In genomic region chr17:59719526-59719925, GRCh38 we compare ENCODE assay signal across 20 cellular contexts.
"Had no signal": no experiment of that assay in that cellular context is flagged by ENCODE, and none has a peak within 500 bp of the region (broad histone marks: within the 10 kb centered on the region; RNA-seq: fewer than 3 reads in every experiment).

No MANE protein-coding gene starts in this region.

- FAIRE-seq: keratinocyte had no signal

- H3K27me3 Mint-ChIP-seq: activated CD4-positive, alpha-beta memory T cell treated with anti-CD3 and anti-CD28 coated beads, Interleukin-2, amount 10 ng/mL, durations not matched to agents 7 days and 5 days; naive thymus-derived CD4-positive, alpha-beta T cell; stimulated activated memory B cell treated with anti-CD40 and anti-IgM and Interleukin-4, amounts not matched to agents 10 μg/mL and 1 μg/mL and 100 μg/mL, for 72 hours; T-cell had no signal

- H3K4me3 Mint-ChIP-seq: activated CD4-positive, alpha-beta memory T cell treated with anti-CD3 and anti-CD28 coated beads, Interleukin-2, amount 10 ng/mL, durations not matched to agents 7 days and 5 days; activated T-cell treated with anti-CD3 and anti-CD28 coated beads, Interleukin-2, amount 50 U/mL, for 4 hours; naive thymus-derived CD4-positive, alpha-beta T cell; stimulated activated memory B cell treated with anti-CD40 and anti-IgM and Interleukin-4, amounts not matched to agents 10 μg/mL and 1 μg/mL and 100 μg/mL, for 72 hours; T-cell had no signal

- H3K27me3 ChIP-seq: cardiac muscle cell, gastroesophageal sphincter, left lung, tibial nerve had no signal

- H3K9me3 ChIP-seq: gastroesophageal sphincter, left lung, mucosa of descending colon, tibial nerve had no signal

- ATAC-seq: activated T-cell treated with anti-CD3 and anti-CD28 coated beads, Interleukin-2, amount 50 U/mL, for 4 hours; gastroesophageal sphincter; left lung; mucosa of descending colon; naive thymus-derived CD4-positive, alpha-beta T cell; stimulated activated memory B cell treated with anti-CD40 and anti-IgM and Interleukin-4, amounts not matched to agents 10 μg/mL and 1 μg/mL and 100 μg/mL, for 72 hours; T-cell had no signal

- H3K9me3 Mint-ChIP-seq: activated CD4-positive, alpha-beta memory T cell treated with anti-CD3 and anti-CD28 coated beads, Interleukin-2, amount 10 ng/mL, durations not matched to agents 7 days and 5 days; activated T-cell treated with anti-CD3 and anti-CD28 coated beads, Interleukin-2, amount 50 U/mL, for 4 hours; naive thymus-derived CD4-positive, alpha-beta T cell; stimulated activated memory B cell treated with anti-CD40 and anti-IgM and Interleukin-4, amounts not matched to agents 10 μg/mL and 1 μg/mL and 100 μg/mL, for 72 hours; T-cell had no signal

- DNase-seq: activated CD4-positive, alpha-beta memory T cell treated with anti-CD3 and anti-CD28 coated beads, Interleukin-2, amount 10 ng/mL, durations not matched to agents 7 days and 5 days; activated effector memory CD4-positive, alpha-beta T cell treated with Interleukin-2 at 50 U/mL for 16 hours; activated naive CD4-positive, alpha-beta T cell treated with anti-CD3 and anti-CD28 coated beads, Interleukin-2, amount 50 U/mL, for 16 hours; activated T-cell treated with anti-CD3 and anti-CD28 coated beads, Interleukin-2, amount 50 U/mL, for 4 hours; effector CD8-positive, alpha-beta T cell; left lung; mammary epithelial cell; mucosa of descending colon; naive thymus-derived CD4-positive, alpha-beta T cell; retina; stimulated activated CD4-positive, alpha-beta T cell treated with anti-CD3 and anti-CD28 coated beads, Interleukin-2, amount 100 ng/mL, for 48 hours; T-cell had no signal

- H3K4me3 ChIP-seq: cardiac muscle cell, coronary artery, gastroesophageal sphincter, left lung, mucosa of descending colon had no signal

- H3K36me3 ChIP-seq: cardiac muscle cell, gastroesophageal sphincter, left lung, tibial nerve had no signal

- H3K27ac ChIP-seq: cardiac muscle cell, coronary artery, left lung, parathyroid adenoma, VCaP had no signal

- H3K27ac Mint-ChIP-seq: activated CD4-positive, alpha-beta memory T cell treated with anti-CD3 and anti-CD28 coated beads, Interleukin-2, amount 10 ng/mL, durations not matched to agents 7 days and 5 days; naive thymus-derived CD4-positive, alpha-beta T cell; stimulated activated memory B cell treated with anti-CD40 and anti-IgM and Interleukin-4, amounts not matched to agents 10 μg/mL and 1 μg/mL and 100 μg/mL, for 72 hours had no signal
